In the genomic region with DNA sequence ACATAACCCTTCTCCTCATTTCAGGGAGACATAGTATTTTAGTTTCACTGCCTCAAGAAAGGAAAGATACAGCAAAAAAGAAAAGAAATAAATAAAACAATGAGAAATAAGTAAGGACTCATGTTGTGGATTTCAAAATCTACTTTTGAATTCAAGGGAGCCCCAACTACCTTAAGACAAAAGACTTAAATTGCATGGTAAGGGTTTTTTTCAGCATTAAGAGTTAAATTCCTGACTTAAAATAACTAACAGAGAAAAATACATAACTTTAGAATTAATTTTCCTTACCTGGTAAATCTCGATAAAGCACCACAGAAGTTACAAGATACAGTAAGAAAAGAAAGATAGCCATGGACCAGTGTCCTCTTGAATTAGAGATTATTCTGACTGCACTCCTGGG, we compare ENCODE assay signal across 19 cellular contexts.
"Had no signal": no experiment of that assay in that cellular context is flagged by ENCODE, and none has a peak within 500 bp of the region (broad histone marks: within the 10 kb centered on the region; RNA-seq: fewer than 3 reads in every experiment).

No MANE protein-coding gene starts in this region.

- H3K27ac ChIP-seq: gastrocnemius medialis, heart right ventricle, neutrophil, ovary, spleen, stomach, thoracic aorta had no signal

- H3K4me3 ChIP-seq: gastrocnemius medialis, heart right ventricle, ovary, spleen, stomach, thoracic aorta had no signal

- H3K36me3 ChIP-seq: gastrocnemius medialis, heart right ventricle, neutrophil, ovary, spleen, stomach, thoracic aorta had no signal

- H3K27me3 ChIP-seq: gastrocnemius medialis, heart right ventricle, neutrophil, ovary, spleen, stomach had no signal

- H3K4me1 ChIP-seq: gastrocnemius medialis, stomach had no signal

- H3K27ac Mint-ChIP-seq: natural killer cell treated with Interleukin-12 subunit alpha and Interleukin-12 subunit beta and Interleukin-15 and Interleukin-18, amount 100 ng/mL, for 72 hours; progenitor cell of endocrine pancreas had no signal

- DNase-seq: effector memory CD4-positive, alpha-beta T cell; gastrocnemius medialis; heart right ventricle; hypothalamus; kidney glomerular epithelial cell; ovary; right cardiac atrium; spleen; stimulated activated CD4-positive, alpha-beta T cell treated with anti-CD3 and anti-CD28 coated beads, Interleukin-2, amount 100 ng/mL, for 24 hours; stimulated activated CD4-positive, alpha-beta T cell treated with anti-CD3 and anti-CD28 coated beads, Interleukin-4, amount 100 ng/mL, for 4 hours; stimulated activated naive CD4-positive, alpha-beta T cell; stomach; substantia nigra; trophoblast cell had no signal

- H3K27me3 Mint-ChIP-seq: natural killer cell treated with Interleukin-12 subunit alpha and Interleukin-12 subunit beta and Interleukin-15 and Interleukin-18, amount 100 ng/mL, for 72 hours; progenitor cell of endocrine pancreas had no signal

- H3K4me3 Mint-ChIP-seq: natural killer cell treated with Interleukin-12 subunit alpha and Interleukin-12 subunit beta and Interleukin-15 and Interleukin-18, amount 100 ng/mL, for 72 hours had no signal

- H3K36me3 Mint-ChIP-seq: natural killer cell treated with Interleukin-12 subunit alpha and Interleukin-12 subunit beta and Interleukin-15 and Interleukin-18, amount 100 ng/mL, for 72 hours had no signal

- H3K9me3 ChIP-seq: gastrocnemius medialis, heart right ventricle, neutrophil, ovary, spleen, stomach, thoracic aorta had no signal

- ATAC-seq: esophagus mucosa; gastrocnemius medialis; natural killer cell treated with Interleukin-12 subunit alpha and Interleukin-12 subunit beta and Interleukin-15 and Interleukin-18, amount 100 ng/mL, for 72 hours had no signal
